In the genomic region with DNA sequence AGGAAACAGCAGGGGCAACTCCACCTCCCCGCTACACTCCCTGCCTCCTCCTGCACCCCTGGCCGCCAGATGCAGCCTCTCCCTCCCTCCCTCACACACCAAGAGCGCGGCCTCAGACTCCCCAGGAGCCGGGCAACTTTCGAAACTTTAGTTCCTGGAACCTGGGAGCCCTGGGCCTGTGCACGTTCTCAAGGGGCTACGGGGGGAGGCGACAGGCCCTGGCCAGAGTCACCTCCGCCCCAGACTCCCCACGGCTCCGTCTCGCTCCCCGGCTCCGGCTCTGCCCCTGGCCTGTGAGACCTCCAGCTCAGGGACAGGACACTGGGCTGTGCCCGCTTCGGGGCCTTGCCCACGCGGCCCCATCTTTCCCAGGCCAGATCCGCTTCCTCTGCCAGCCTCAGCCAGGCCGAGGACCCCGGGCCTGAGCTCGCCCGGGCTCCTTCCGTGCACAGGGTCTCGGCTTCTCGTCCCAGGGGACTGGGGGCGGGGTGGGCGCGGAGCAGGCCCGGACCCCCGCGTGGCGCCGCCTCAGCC, we compare ENCODE assay signal across 8 cellular contexts. TPM values are rescaled to one million over a fixed set of nuclear protein-coding genes. Genes with fewer than 3 reads are reported as not detected.
A peak's percentile ranks its signal among the peaks of the same experiment; 100 is the strongest.
DNase-seq lines count a peak whose midpoint lies in the region; ATAC-seq, FAIRE-seq and TF ChIP-seq lines count a peak whose summit lies in the region.

No MANE protein-coding gene starts in this region.

- H3K36me3 Mint-ChIP-seq in CD4-positive, alpha-beta T cell (ENCODE audit: low read depth), result no peaks in the 10 kb centered on the region
- no peaks in the 10 kb centered on the region for H3K36me3 Mint-ChIP-seq in mesothelial cell of epicardium

- intact Hi-C loops in CD4-positive, alpha-beta T cell (cut with DNase I, micrococcal nuclease), result loop anchor here in 1 of 2 experiments (5.0 to 10.0 kb wide), 2 partner anchors 333 to 406 kb away; a partner anchor contains a TSS
- intact Hi-C loops in GM12878 (cut with micrococcal nuclease; ENCODE audit: unreplicated experiment), result no loop called here

- CTCF ChIA-PET in CD4-positive, alpha-beta T cell (lab: Charles Lee), result no interaction called here
- CTCF ChIA-PET in GM12878 (lab: Yijun Ruan, JAX), result no interaction called here

- no peaks in the 10 kb centered on the region for H3K9me3 ChIP-seq in CD4-positive, alpha-beta T cell (ENCODE audit: control insufficient read depth, low read length)
- no peaks in the 10 kb centered on the region for H3K9me3 ChIP-seq in GM12878 (replicated peaks; ENCODE audit: control insufficient read depth, insufficient read depth, low read length)

- no peaks in the 10 kb centered on the region for H3K79me2 ChIP-seq in GM12878 (ENCODE audit: control insufficient read depth, insufficient read depth, low read length)

- in situ Hi-C loops in GM12878 (cut with MboI), result no loop called here

- peaks cover 27% of the 10 kb centered on the region for H3K27me3 Mint-ChIP-seq in CD4-positive, alpha-beta T cell
- peaks cover 44% of the 10 kb centered on the region for H3K27me3 Mint-ChIP-seq in mesothelial cell of epicardium (ENCODE audit: low read depth)

- ATAC-seq in CD4-positive, alpha-beta T cell (ENCODE audit: poor library complexity), result peak; percentile 19
- ATAC-seq in HG03064 (IDR thresholded peaks at IDR 0.05; ENCODE audit: low read depth, unreplicated experiment), result peak; percentile 35
- ATAC-seq in GM12878, result peak; percentile 8

- peaks cover 24% of the 10 kb centered on the region for H3K4me1 ChIP-seq in GM12878 (ENCODE audit: control insufficient read depth, insufficient read depth, low read length)

- RAD21 ChIA-PET in GM12878 (lab: Charles Lee; ENCODE audit: unreplicated experiment), result interaction anchor here (1.4 kb wide), 1 partner anchor 10 kb away, joined by 3 read pairs; no protein-coding TSS in a partner anchor

- peak overlapping the region; percentile 57; the same call in 1 of the 2 replicates for H3K4me3 ChIP-seq in GM12878

- peak overlapping the region; percentile 55 for H2AFZ ChIP-seq in GM12878 (ENCODE audit: control insufficient read depth, low read depth, low read length)

- no peak overlapping the region for H3K27ac Mint-ChIP-seq in CD4-positive, alpha-beta T cell
- H3K27ac Mint-ChIP-seq in mesothelial cell of epicardium, result no peak overlapping the region

- H3K27ac ChIP-seq in CD4-positive, alpha-beta T cell (ENCODE audit: low read depth, low read length), result no peak overlapping the region
- no peak overlapping the region for H3K27ac ChIP-seq in GM12878 (ENCODE audit: control insufficient read depth, insufficient read depth)

- peaks cover 51% of the 10 kb centered on the region for H3K27me3 ChIP-seq in CD4-positive, alpha-beta T cell (ENCODE audit: control insufficient read depth, insufficient read depth, low read length)
- H3K27me3 ChIP-seq in GM12878 (replicated peaks in 1 of 2; ENCODE audit: control insufficient read depth in 2 of 2, insufficient read depth in 2 of 2, low read length in 1 of 2), result peaks cover 14 to 18% of the 10 kb centered on the region in 2 experiments

- DNase-seq in CD4-positive, alpha-beta T cell, result no peak
- DNase-seq in GM12878 (ENCODE audit: low read depth, low spot score), result no peak
- no peak for DNase-seq in mesothelial cell of epicardium (ENCODE audit: low spot score in 2 of 2, unreplicated experiment in 2 of 2)
- DNase-seq in D721Med (ENCODE audit: insufficient read length, low spot score), result no peak
- DNase-seq in midbrain (lab: John Stamatoyannopoulos, UW), result no peak
- no peak for DNase-seq in medulla oblongata (ENCODE audit: extremely low spot score)
- no peak for DNase-seq in activated effector memory CD4-positive, alpha-beta T cell treated with Interleukin-2 at 50 U/mL for 16 hours

- no TSS peak for BruUV-seq in GM12878 (replicated peaks; lab: Mats Ljungman, UMichigan)

- TF ChIP-seq CTCF in CD4-positive, alpha-beta T cell (IDR thresholded peaks at IDR 0.05), result no peak
- TF ChIP-seq CTCF in GM12878 (IDR thresholded peaks at IDR 0.05 in 2 of 3, conservative IDR thresholded peaks at IDR 0.05 in 1 of 3; ENCODE audit: control insufficient read depth in 2 of 3, extremely low read depth in 1 of 3, insufficient read depth in 1 of 3, low read depth in 3 of 3, low read length in 3 of 3) (no peak), mesothelial cell of epicardium (IDR thresholded peaks at IDR 0.05; ENCODE audit: unreplicated experiment) (no peak), D721Med (IDR thresholded peaks at IDR 0.05; ENCODE audit: insufficient read depth, missing control alignments) (no peak)

- H3K9me3 Mint-ChIP-seq in CD4-positive, alpha-beta T cell, result no peaks in the 10 kb centered on the region
- H3K9me3 Mint-ChIP-seq in mesothelial cell of epicardium, result no peaks in the 10 kb centered on the region

- peaks cover 0 to 1% of the 10 kb centered on the region in 2 experiments; a peak in 1 of 4 replicates for H3K36me3 ChIP-seq in GM12878 (ENCODE audit: control insufficient read depth in 2 of 2, insufficient read depth in 2 of 2, low read length in 1 of 2)

- H3K9ac ChIP-seq in GM12878 (ENCODE audit: control insufficient read depth, insufficient read depth, low read length), result no peak overlapping the region; the same call in 1 of the 2 replicates

- H3K4me1 Mint-ChIP-seq in CD4-positive, alpha-beta T cell (ENCODE audit: low read depth), result peaks cover 16% of the 10 kb centered on the region
- H3K4me1 Mint-ChIP-seq in mesothelial cell of epicardium, result peaks cover 2% of the 10 kb centered on the region

- no peak for TF ChIP-seq POLR2A in GM12878 (IDR thresholded peaks at IDR 0.05; ENCODE audit: low read depth, low read length)

- SMC1A ChIA-PET in GM12878 (lab: Charles Lee; ENCODE audit: uncharacterized antibody, unreplicated experiment), result interaction anchor here (0.7 to 1.0 kb wide), 2 partner anchors 10 to 234 kb away, joined by 3 read pairs; no protein-coding TSS in a partner anchor

- peak overlapping the region; percentile 48 for H3K4me3 Mint-ChIP-seq in CD4-positive, alpha-beta T cell
- H3K4me3 Mint-ChIP-seq in mesothelial cell of epicardium, result peak overlapping the region; percentile 64

- H4K20me1 ChIP-seq in GM12878 (ENCODE audit: control insufficient read depth, insufficient read depth), result no peaks in the 10 kb centered on the region

- FAIRE-seq in GM12878 (lab: Jason Lieb, UNC), result no peak
- no peak for FAIRE-seq in D721Med (lab: Jason Lieb, UNC)

- POLR2A ChIA-PET in CD4-positive, alpha-beta T cell (lab: Charles Lee), result interaction anchor here (0.6 to 1.9 kb wide), 4 partner anchors 19 to 334 kb away, joined by 3 to 6 read pairs (median 3); no protein-coding TSS in a partner anchor
- POLR2A ChIA-PET in GM12878 (lab: Charles Lee), result no interaction called here

- TF ChIP-seq RAD21 in GM12878 (IDR thresholded peaks at IDR 0.05; ENCODE audit: insufficient read depth, low read depth, low read length), result no peak

- H3K4me2 ChIP-seq in GM12878 (ENCODE audit: control insufficient read depth, insufficient read depth), result peak overlapping the region; percentile 93

- 15% methylated on average over 35 of the region's 35 CpGs for WGBS in GM12878 (ENCODE audit: insufficient coverage, insufficient replicate concordance, low lambda C conversion rate, missing lambda C conversion rate)

- no peak for TF ChIP-seq EP300 in GM12878 (IDR thresholded peaks at IDR 0.05; ENCODE audit: borderline replicate concordance in 1 of 2, control insufficient read depth in 1 of 2, low read depth in 2 of 2, low read length in 2 of 2)

TF ChIP-seq in GM12878, 131 proteins besides CTCF, POLR2A, EP300 and RAD21 (continues in another document):
- TF ChIP-seq MEF2B (IDR thresholded peaks at IDR 0.05; ENCODE audit: partially characterized antibody, poor library complexity, severe bottlenecking) (peak; percentile 79), ZZZ3 (IDR thresholded peaks at IDR 0.05; ENCODE audit: control insufficient read depth, insufficient read length, low read depth) (no peak), MYB (IDR thresholded peaks at IDR 0.05; ENCODE audit: borderline replicate concordance, low read depth, low read length) (no peak)
- TF ChIP-seq, protein P1, sequence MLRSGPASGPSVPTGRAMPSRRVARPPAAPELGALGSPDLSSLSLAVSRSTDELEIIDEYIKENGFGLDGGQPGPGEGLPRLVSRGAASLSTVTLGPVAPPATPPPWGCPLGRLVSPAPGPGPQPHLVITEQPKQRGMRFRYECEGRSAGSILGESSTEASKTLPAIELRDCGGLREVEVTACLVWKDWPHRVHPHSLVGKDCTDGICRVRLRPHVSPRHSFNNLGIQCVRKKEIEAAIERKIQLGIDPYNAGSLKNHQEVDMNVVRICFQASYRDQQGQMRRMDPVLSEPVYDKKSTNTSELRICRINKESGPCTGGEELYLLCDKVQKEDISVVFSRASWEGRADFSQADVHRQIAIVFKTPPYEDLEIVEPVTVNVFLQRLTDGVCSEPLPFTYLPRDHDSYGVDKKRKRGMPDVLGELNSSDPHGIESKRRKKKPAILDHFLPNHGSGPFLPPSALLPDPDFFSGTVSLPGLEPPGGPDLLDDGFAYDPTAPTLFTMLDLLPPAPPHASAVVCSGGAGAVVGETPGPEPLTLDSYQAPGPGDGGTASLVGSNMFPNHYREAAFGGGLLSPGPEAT (IDR thresholded peaks at IDR 0.05; ENCODE audit: low read depth), result no peak

RNA-seq across cellular contexts. Expression of a gene that starts 5.5 kb away (rescaled TPM):
- 1 to 10 TPM; 2.6 to 2.8 TPM for total RNA-seq in CD4-positive, alpha-beta T cell
- total RNA-seq in GM12878 (2013; cell fraction: nucleolus; rRNA removed), result 2.7 TPM in 2 replicates
- 0.11 and 0.17 TPM in 2 replicates for total RNA-seq in GM12878 (2014; rRNA removed)
- not detected in 2 replicates for total RNA-seq in GM12878 (2014; rRNA removed; fragmentation: Illumina TruSeq; extraction: Trizol)
- 0.33 and 0.82 TPM in 2 replicates for total RNA-seq in GM12878 (2021)
- polyA plus RNA-seq in GM12878 (2011; ENCODE audit: low read depth), result not detected
- polyA plus RNA-seq in GM12878 (2011; rRNA removed), result 0.04 and 0.10 TPM in 2 replicates
- polyA plus RNA-seq in GM12878 (2011; cell fraction: cytosol; rRNA removed), result 0.07 and 0.22 TPM in 2 replicates
- 2.1 and 2.7 TPM in 2 replicates for polyA plus RNA-seq in GM12878 (2011; cell fraction: nucleus; rRNA removed)
- 0.26 and 0.45 TPM in 2 replicates for polyA plus RNA-seq in GM12878 (2012)
- 0.03 TPM in 1 of 2 replicates, not detected in the other for polyA plus RNA-seq in GM12878 (2014; fragmentation: Illumina TruSeq; extraction: Trizol)
- polyA plus RNA-seq in GM12878 (2014; fragmentation: Nextera tagmentation; extraction: Ambion mirVana), result not detected
- 0.24 TPM in 1 of 2 replicates, not detected in the other for polyA plus RNA-seq in GM12878 (2014; rRNA removed)
- not detected for polyA plus RNA-seq in GM12878 (2016; fragmentation: Nextera tagmentation; extraction: Ambion mirVana)
- polyA minus RNA-seq in GM12878 (2011; rRNA and poly(A)+ RNA removed), result 0.21 TPM in 1 of 2 replicates, not detected in the other
- not detected in 2 replicates for polyA minus RNA-seq in GM12878 (2011; cell fraction: cytosol; rRNA and poly(A)+ RNA removed)
- 0.36 and 0.48 TPM in 2 replicates for polyA minus RNA-seq in GM12878 (2011; cell fraction: nucleus; rRNA and poly(A)+ RNA removed)
- 2.5 to 3.5 TPM (median 2.7 TPM) in 3 replicates for total RNA-seq in mesothelial cell of epicardium
